10 cellular contexts compared by ENCODE assay signal in genomic region chr3:175940881-175941280, GRCh38.
DNase-seq lines count a peak whose midpoint lies in the region; ATAC-seq, FAIRE-seq and TF ChIP-seq lines count a peak whose summit lies in the region.
"Had no signal": no experiment of that assay in that cellular context is flagged by ENCODE, and none has a peak within 500 bp of the region (broad histone marks: within the 10 kb centered on the region; RNA-seq: fewer than 3 reads in every experiment).

No MANE protein-coding gene starts in this region.

- no peak for ATAC-seq in HG02840 (IDR thresholded peaks at IDR 0.05; ENCODE audit: low FRiP score, unreplicated experiment)

- TF ChIP-seq CTCF in bronchial epithelial cell (IDR thresholded peaks at IDR 0.05; ENCODE audit: insufficient read depth, low read length, severe bottlenecking): peak; percentile 57
- TF ChIP-seq CTCF in spleen (IDR thresholded peaks at IDR 0.05 in 8 of 11, conservative IDR thresholded peaks at IDR 0.05 in 3 of 11): no peak

- FAIRE-seq in bronchial epithelial cell (lab: Jason Lieb, UNC): no peak

- DNase-seq in NCI-H526 (lab: John Stamatoyannopoulos, UW) (peak; percentile 19 to 42), NCI-H526 treated with DMSO at 0.1 percent for 48 hours (lab: John Stamatoyannopoulos, UW) (no peak), bronchial epithelial cell (ENCODE audit: low read depth) (peak; percentile 17), spleen (peak; percentile 50), SIG-M5 (lab: John Stamatoyannopoulos, UW) (no peak), immature natural killer cell (no peak)

- H3K27ac Mint-ChIP-seq in immature natural killer cell: no peak overlapping the region
- H3K27ac Mint-ChIP-seq: activated T-helper 2 cell treated with anti-CD3 and anti-CD28 coated beads, Interferon-gamma antibody, Interleukin-2, Interleukin-4, amounts not matched to agents 10 μg/mL and 5 μg/mL and 100 μg/mL, durations not matched to agents 14 hours and 24 hours and 36 hours had no signal

- no peaks in the 10 kb centered on the region for H3K27me3 Mint-ChIP-seq in immature natural killer cell (ENCODE audit: low read depth in 3 of 3)

- no peak overlapping the region for H3K4me3 Mint-ChIP-seq in immature natural killer cell

- no peaks in the 10 kb centered on the region for H3K36me3 ChIP-seq in HUES64 (ENCODE audit: insufficient read depth, low read length)
- H3K36me3 ChIP-seq in bronchial epithelial cell (ENCODE audit: control insufficient read depth, insufficient read depth, low read length): no peaks in the 10 kb centered on the region
- no peaks in the 10 kb centered on the region for H3K36me3 ChIP-seq in spleen
- H3K36me3 ChIP-seq: vagina had no signal

- no peak for TF ChIP-seq POLR2A in spleen (IDR thresholded peaks at IDR 0.05)

- no peak overlapping the region for H3K9ac ChIP-seq in HUES64 (ENCODE audit: low read depth, low read length)

- peaks cover 19% of the 10 kb centered on the region for H3K9me3 ChIP-seq in HUES64 (ENCODE audit: insufficient read depth, low read depth, low read length)
- H3K9me3 ChIP-seq in spleen: peaks cover 0 to 85% (median 61%) of the 10 kb centered on the region in 8 donors
- H3K9me3 ChIP-seq: vagina had no signal

- intact Hi-C loops in spleen (cut with DNase I; ENCODE audit: low total_unique reads): no loop called here

- H3K27ac ChIP-seq in HUES64 (ENCODE audit: low read depth, low read length): peak overlapping the region; percentile 42; the same call in 1 of the 2 replicates
- H3K27ac ChIP-seq in spleen: no peak overlapping the region
- H3K27ac ChIP-seq: vagina had no signal

- H3K36me3 Mint-ChIP-seq in immature natural killer cell: peaks cover 0 to 12% (median 0%) of the 10 kb centered on the region in 3 donors

- no peaks in the 10 kb centered on the region for H3K4me1 Mint-ChIP-seq in immature natural killer cell

- no peaks in the 10 kb centered on the region for H3K4me1 ChIP-seq in HUES64 (ENCODE audit: insufficient read depth, low read length)
- no peaks in the 10 kb centered on the region for H3K4me1 ChIP-seq in spleen
- H3K4me1 ChIP-seq: vagina had no signal

- peaks cover 15 to 63% (median 31%) of the 10 kb centered on the region in 6 donors for H3K9me3 Mint-ChIP-seq in immature natural killer cell

- H3K27me3 ChIP-seq in HUES64 (ENCODE audit: insufficient read depth, low read length) (no peaks in the 10 kb centered on the region), bronchial epithelial cell (ENCODE audit: control insufficient read depth, insufficient read depth, low read length) (no peaks in the 10 kb centered on the region), spleen (replicated peaks in 1 of 7) (no peaks in the 10 kb centered on the region)
- H3K27me3 ChIP-seq: vagina had no signal

- H3K4me3 ChIP-seq in HUES64 (ENCODE audit: low read length) (no peak overlapping the region), bronchial epithelial cell (ENCODE audit: low read depth, low read length) (no peak overlapping the region), spleen (no peak overlapping the region)
- H3K4me3 ChIP-seq: vagina had no signal

- WGBS in HUES64: 70% methylated on average over 6 of the region's 6 CpGs
- WGBS in spleen, 5 donors: 79 to 88% (median 86%) methylated on average over 6 of the region's 6 CpGs

Comparison
In these comparisons a context has a peak if more than half of its experiments do, and no peak if none do; other contexts are left out.
1. DNase-seq: peak in NCI-H526 (2 of 2), bronchial epithelial cell (single experiment) and spleen (single experiment); none in NCI-H526 treated with DMSO at 0.1 percent for 48 hours (single experiment), SIG-M5 (single experiment) and immature natural killer cell (0 of 3).